ENCODE assay signal across 1 cellular context in genomic region chr17:44559288-44560249, GRCh38.
TF ChIP-seq lines count a peak whose summit lies in the region.

No MANE protein-coding gene starts in this region.

TF ChIP-seq in IMR-90, 13 proteins besides CTCF, POLR2A, EP300 and RAD21:
- TF ChIP-seq RCOR1 (IDR thresholded peaks at IDR 0.05; ENCODE audit: insufficient replicate concordance, low read length) (no peak), MAFK (IDR thresholded peaks at IDR 0.05; ENCODE audit: low read depth, low read length) (no peak), ELK1 (IDR thresholded peaks at IDR 0.05; ENCODE audit: borderline replicate concordance, low read depth, low read length) (no peak), RFX5 (IDR thresholded peaks at IDR 0.05; ENCODE audit: low read depth, low read length) (no peak), SMC3 (IDR thresholded peaks at IDR 0.05; ENCODE audit: low read depth, low read length) (no peak), CEBPB (IDR thresholded peaks at IDR 0.05; ENCODE audit: low read depth, low read length) (no peak), NFE2L2 (IDR thresholded peaks at IDR 0.05; ENCODE audit: low read depth, low read length) (no peak), BHLHE40 (IDR thresholded peaks at IDR 0.05; ENCODE audit: low read depth, low read length) (no peak), MXI1 (IDR thresholded peaks at IDR 0.05; ENCODE audit: borderline replicate concordance, low read depth, low read length) (no peak), USF2 (IDR thresholded peaks at IDR 0.05; ENCODE audit: low read depth, low read length) (no peak), FOS (IDR thresholded peaks at IDR 0.05; ENCODE audit: low read depth, low read length) (no peak), CHD1 (IDR thresholded peaks at IDR 0.05; ENCODE audit: low read depth, low read length) (no peak), MAZ (IDR thresholded peaks at IDR 0.05; ENCODE audit: borderline replicate concordance, low read depth, low read length) (no peak)
